In genomic region chr17:40980594-40980993, GRCh38 we compare ENCODE assay signal across 11 cellular contexts.
A peak's percentile ranks its signal among the peaks of the same experiment; 100 is the strongest.
DNase-seq lines count a peak whose midpoint lies in the region; ATAC-seq and TF ChIP-seq lines count a peak whose summit lies in the region.
"Had no signal": no experiment of that assay in that cellular context is flagged by ENCODE, and none has a peak within 500 bp of the region (broad histone marks: within the 10 kb centered on the region; RNA-seq: fewer than 3 reads in every experiment).

No MANE protein-coding gene starts in this region.

- H3K27ac ChIP-seq in cingulate gyrus (ENCODE audit: low read depth, low read length) (peak overlapping the region; percentile 11), parathyroid adenoma (no peak overlapping the region)
- H3K27ac ChIP-seq: prostate gland had no signal

- peaks cover 4% of the 10 kb centered on the region for H3K27me3 ChIP-seq in parathyroid adenoma (ENCODE audit: control insufficient read depth, insufficient read depth, low read length)

- H3K4me3 ChIP-seq in parathyroid adenoma (ENCODE audit: low read depth, low read length) = no peak overlapping the region
- H3K4me3 ChIP-seq: prostate gland had no signal

- H3K79me2 ChIP-seq in parathyroid adenoma = no peaks in the 10 kb centered on the region

- no peaks in the 10 kb centered on the region for H3K4me1 ChIP-seq in parathyroid adenoma
- H3K4me1 ChIP-seq: prostate gland had no signal

- no peak overlapping the region for H3K9ac ChIP-seq in parathyroid adenoma

- DNase-seq in NCI-H2196 (lab: John Stamatoyannopoulos, UW; ENCODE audit: unreplicated experiment) (peak; percentile 7), DMS153 (lab: John Stamatoyannopoulos, UW) (no peak), T-helper 9 cell (no peak)
- DNase-seq: activated CD4-positive, alpha-beta T cell treated with anti-CD3 and anti-CD28 coated beads for 1 hour; effector memory CD4-positive, alpha-beta T cell; NCI-H1105; PC-3 had no signal

- ATAC-seq in GM19455 (IDR thresholded peaks at IDR 0.05; ENCODE audit: unreplicated experiment) = no peak
- ATAC-seq: PC-3 had no signal

- no peaks in the 10 kb centered on the region for H3K9me3 ChIP-seq in parathyroid adenoma (ENCODE audit: control insufficient read depth, low read length)
- H3K9me3 ChIP-seq: prostate gland had no signal

- no peak overlapping the region for H3K4me2 ChIP-seq in parathyroid adenoma (ENCODE audit: low read length)

- no peaks in the 10 kb centered on the region for H3K36me3 ChIP-seq in parathyroid adenoma (ENCODE audit: control insufficient read depth, insufficient read depth, low read length)
- H3K36me3 ChIP-seq: prostate gland had no signal

- no peak for TF ChIP-seq CTCF in parathyroid adenoma (IDR thresholded peaks at IDR 0.05)

- peak overlapping the region; percentile 59 for H2AFZ ChIP-seq in parathyroid adenoma
